In the genomic region with DNA sequence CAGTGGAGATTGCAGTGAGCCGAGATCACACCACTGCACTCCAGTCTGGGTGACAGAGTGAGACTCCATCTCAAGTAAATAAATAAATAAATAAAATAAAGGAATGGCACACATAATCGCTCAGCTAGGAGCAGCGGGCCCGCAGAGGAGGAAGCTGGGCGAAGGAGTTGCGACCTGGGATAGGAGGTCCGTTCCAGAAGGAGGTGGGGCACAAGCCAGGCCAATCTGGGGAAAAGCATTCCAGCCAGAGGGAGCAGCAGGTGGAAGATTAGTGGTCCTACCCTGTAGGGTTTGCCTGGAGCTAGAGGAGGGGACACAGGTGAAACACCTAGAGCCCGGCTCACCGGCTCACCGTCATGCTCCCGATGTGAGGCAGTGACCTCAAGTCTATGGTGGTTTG, we compare ENCODE assay signal across 23 cellular contexts.
"Had no signal": no experiment of that assay in that cellular context is flagged by ENCODE, and none has a peak within 500 bp of the region (broad histone marks: within the 10 kb centered on the region; RNA-seq: fewer than 3 reads in every experiment).

No MANE protein-coding gene starts in this region.

- ATAC-seq: activated CD8-positive, alpha-beta memory T cell treated with anti-CD3 and anti-CD28 coated beads, Interleukin-2, amount 10 ng/mL, durations not matched to agents 7 days and 5 days; activated CD8-positive, alpha-beta T cell treated with anti-CD3 and anti-CD28 coated beads, Interleukin-2, amount 10 ng/mL, durations not matched to agents 7 days and 5 days; activated naive CD8-positive, alpha-beta T cell treated with anti-CD3 and anti-CD28 coated beads, Interleukin-2, amount 50 U/mL, for 24 hours; stimulated activated naive B cell treated with anti-CD40 and anti-IgM and Interleukin-4, amounts not matched to agents 10 μg/mL and 1 μg/mL and 100 μg/mL, for 72 hours had no signal

- H3K27ac ChIP-seq: esophagus muscularis mucosa, foreskin keratinocyte, heart right ventricle, left lung, ovary, right atrium auricular region, stomach, tibial artery had no signal

- H3K27me3 ChIP-seq: foreskin keratinocyte, ovary had no signal

- H3K4me1 ChIP-seq: foreskin keratinocyte, left lung had no signal

- H3K36me3 ChIP-seq: esophagus muscularis mucosa, heart right ventricle, left lung, ovary, right atrium auricular region, stomach, tibial artery had no signal

- H3K4me3 ChIP-seq: esophagus muscularis mucosa, heart right ventricle, left lung, lung, ovary, right atrium auricular region, smooth muscle cell, stomach, tibial artery had no signal

- DNase-seq: activated CD4-positive, alpha-beta T cell treated with anti-CD3 and anti-CD28 coated beads for 36 hours; activated CD4-positive, CD25-positive, alpha-beta regulatory T cell; activated CD8-positive, alpha-beta memory T cell treated with anti-CD3 and anti-CD28 coated beads, Interleukin-2, amount 10 ng/mL, durations not matched to agents 7 days and 5 days; activated CD8-positive, alpha-beta T cell treated with anti-CD3 and anti-CD28 coated beads, Interleukin-2, amount 10 ng/mL, durations not matched to agents 7 days and 5 days; activated naive CD8-positive, alpha-beta T cell treated with anti-CD3 and anti-CD28 coated beads, Interleukin-2, amount 50 U/mL, for 24 hours; activated T-cell treated with anti-CD3 and anti-CD28 coated beads, Interleukin-2, amount 50 U/mL, for 48 hours; amygdala; central memory CD4-positive, alpha-beta T cell; foreskin keratinocyte; heart right ventricle; kidney glomerular epithelial cell; stimulated activated CD4-positive, alpha-beta T cell treated with anti-CD3 and anti-CD28 coated beads, Interleukin-1b, Interleukin-23, amount 100 ng/mL, for 48 hours; stimulated activated CD4-positive, alpha-beta T cell treated with anti-CD3 and anti-CD28 coated beads, Interleukin-4, amount 100 ng/mL, for 4 hours; stimulated activated CD8-positive, alpha-beta memory T cell treated with anti-CD3 and anti-CD28 coated beads, Interleukin-4, amount 100 ng/mL, for 48 hours; stimulated activated naive B cell treated with anti-CD40 and anti-IgM and Interleukin-4, amounts not matched to agents 10 μg/mL and 1 μg/mL and 100 μg/mL, for 72 hours; stomach; tibial artery had no signal

- H3K4me2 ChIP-seq: smooth muscle cell had no signal

- H3K9me3 ChIP-seq: esophagus muscularis mucosa, heart right ventricle, left lung, ovary, right atrium auricular region, stomach, tibial artery had no signal
